Comparison of ENCODE assay signal across 1 cellular context in the genomic region with DNA sequence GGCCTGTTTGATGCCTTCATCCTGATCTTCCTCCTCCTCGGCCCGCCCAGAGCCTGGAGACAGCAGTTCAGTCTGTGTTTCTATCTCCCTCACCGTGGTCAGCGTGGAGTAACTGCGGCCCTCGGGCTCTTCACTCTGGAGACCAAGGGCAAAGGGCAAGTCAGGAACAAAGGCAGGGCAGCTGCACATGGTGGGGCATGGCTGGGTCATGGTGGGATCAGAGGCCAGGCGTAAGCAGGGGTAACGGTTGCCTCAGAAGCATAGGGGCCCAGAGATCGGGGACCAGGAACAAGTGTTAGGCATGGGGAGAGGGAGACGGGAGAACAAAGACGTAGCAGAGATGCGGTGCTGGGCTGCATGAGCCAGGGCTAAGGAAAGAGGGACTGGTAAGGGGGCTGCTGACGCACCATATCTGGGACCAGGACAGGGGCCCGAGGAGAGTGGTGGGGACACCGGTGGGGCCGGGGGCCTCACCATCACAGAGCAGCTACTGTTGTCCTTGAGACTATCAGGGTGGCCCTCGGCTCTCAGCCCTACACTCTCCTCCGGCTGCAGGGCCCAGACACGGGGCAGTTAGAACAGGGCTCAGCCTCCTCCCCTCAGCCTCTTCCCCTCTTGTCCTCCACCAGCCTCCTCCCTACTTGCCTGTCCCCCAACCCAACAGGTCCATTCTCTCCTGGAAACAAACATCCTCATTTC.
TF ChIP-seq lines count a peak whose summit lies in the region.

No MANE protein-coding gene starts in this region.

TF ChIP-seq in IMR-90, 13 proteins besides CTCF, POLR2A, EP300 and RAD21:
- no peak for TF ChIP-seq BHLHE40 (IDR thresholded peaks at IDR 0.05; ENCODE audit: low read depth, low read length)
- TF ChIP-seq, protein P1, sequence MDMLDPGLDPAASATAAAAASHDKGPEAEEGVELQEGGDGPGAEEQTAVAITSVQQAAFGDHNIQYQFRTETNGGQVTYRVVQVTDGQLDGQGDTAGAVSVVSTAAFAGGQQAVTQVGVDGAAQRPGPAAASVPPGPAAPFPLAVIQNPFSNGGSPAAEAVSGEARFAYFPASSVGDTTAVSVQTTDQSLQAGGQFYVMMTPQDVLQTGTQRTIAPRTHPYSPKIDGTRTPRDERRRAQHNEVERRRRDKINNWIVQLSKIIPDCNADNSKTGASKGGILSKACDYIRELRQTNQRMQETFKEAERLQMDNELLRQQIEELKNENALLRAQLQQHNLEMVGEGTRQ (IDR thresholded peaks at IDR 0.05; ENCODE audit: low read depth, low read length): no peak
- no peak for TF ChIP-seq NFE2L2 (IDR thresholded peaks at IDR 0.05; ENCODE audit: low read depth, low read length)
- TF ChIP-seq RCOR1 (IDR thresholded peaks at IDR 0.05; ENCODE audit: insufficient replicate concordance, low read length): no peak
- no peak for TF ChIP-seq CEBPB (IDR thresholded peaks at IDR 0.05; ENCODE audit: low read depth, low read length)
- no peak for TF ChIP-seq MAFK (IDR thresholded peaks at IDR 0.05; ENCODE audit: low read depth, low read length)
- no peak for TF ChIP-seq SMC3 (IDR thresholded peaks at IDR 0.05; ENCODE audit: low read depth, low read length)
- no peak for TF ChIP-seq FOS (IDR thresholded peaks at IDR 0.05; ENCODE audit: low read depth, low read length)
- TF ChIP-seq, protein P2, sequence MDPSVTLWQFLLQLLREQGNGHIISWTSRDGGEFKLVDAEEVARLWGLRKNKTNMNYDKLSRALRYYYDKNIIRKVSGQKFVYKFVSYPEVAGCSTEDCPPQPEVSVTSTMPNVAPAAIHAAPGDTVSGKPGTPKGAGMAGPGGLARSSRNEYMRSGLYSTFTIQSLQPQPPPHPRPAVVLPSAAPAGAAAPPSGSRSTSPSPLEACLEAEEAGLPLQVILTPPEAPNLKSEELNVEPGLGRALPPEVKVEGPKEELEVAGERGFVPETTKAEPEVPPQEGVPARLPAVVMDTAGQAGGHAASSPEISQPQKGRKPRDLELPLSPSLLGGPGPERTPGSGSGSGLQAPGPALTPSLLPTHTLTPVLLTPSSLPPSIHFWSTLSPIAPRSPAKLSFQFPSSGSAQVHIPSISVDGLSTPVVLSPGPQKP (IDR thresholded peaks at IDR 0.05; ENCODE audit: borderline replicate concordance, low read depth, low read length): no peak
- TF ChIP-seq CHD1 (IDR thresholded peaks at IDR 0.05; ENCODE audit: low read depth, low read length): no peak
- TF ChIP-seq MXI1 (IDR thresholded peaks at IDR 0.05; ENCODE audit: borderline replicate concordance, low read depth, low read length): no peak
- no peak for TF ChIP-seq RFX5 (IDR thresholded peaks at IDR 0.05; ENCODE audit: low read depth, low read length)
- no peak for TF ChIP-seq MAZ (IDR thresholded peaks at IDR 0.05; ENCODE audit: borderline replicate concordance, low read depth, low read length)
